1 cellular context compared by ENCODE assay signal in the genomic region with DNA sequence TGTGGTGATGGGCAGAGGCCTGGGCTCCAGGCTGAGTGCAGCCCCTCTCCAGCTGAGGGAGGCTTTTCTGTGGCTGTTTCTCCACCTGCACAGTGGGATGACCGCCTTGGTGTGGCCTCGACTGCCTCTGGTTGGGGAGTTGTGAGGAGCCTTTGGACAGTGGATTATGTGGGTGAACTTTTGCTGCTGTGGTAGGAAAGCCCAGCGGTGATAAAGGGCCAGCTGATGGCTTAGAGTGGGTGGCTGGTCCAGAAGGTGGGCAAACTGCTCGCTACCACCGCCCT.
TF ChIP-seq lines count a peak whose summit lies in the region.

No MANE protein-coding gene starts in this region.

TF ChIP-seq in HepG2, 621 proteins besides CTCF, POLR2A, EP300 and RAD21:
- TF ChIP-seq JUNB (CRISPR knock-in tag; IDR thresholded peaks at IDR 0.05; ENCODE audit: borderline replicate concordance) (no peak), NCOR1 (IDR thresholded peaks at IDR 0.05; ENCODE audit: borderline replicate concordance, low read length) (no peak), ZNF282 (IDR thresholded peaks at IDR 0.05; ENCODE audit: partially characterized antibody) (no peak), ZNF644 (CRISPR knock-in tag; IDR thresholded peaks at IDR 0.05; ENCODE audit: low read depth) (no peak), SMARCC2 (IDR thresholded peaks at IDR 0.05) (no peak), ZC3H13 (CRISPR knock-in tag; IDR thresholded peaks at IDR 0.05) (no peak), ISX (CRISPR knock-in tag; conservative IDR thresholded peaks at IDR 0.05) (no peak), ZBTB42 (CRISPR knock-in tag; IDR thresholded peaks at IDR 0.05) (0 out of 2 replicates have a peak, but pooled peaks have one; percentile 1), ZEB1 (IDR thresholded peaks at IDR 0.05; ENCODE audit: insufficient replicate concordance, low read depth) (peak; percentile 13), TBX3 (IDR thresholded peaks at IDR 0.05; ENCODE audit: borderline replicate concordance) (no peak), PHF21A (CRISPR knock-in tag; IDR thresholded peaks at IDR 0.05) (no peak; the same call in 1 of the 2 replicates), HNRNPL (IDR thresholded peaks at IDR 0.05; ENCODE audit: low read depth, low read length) (no peak), ZNF33A (CRISPR knock-in tag; IDR thresholded peaks at IDR 0.05; ENCODE audit: borderline replicate concordance) (no peak), ZNF12 (CRISPR knock-in tag; IDR thresholded peaks at IDR 0.05) (no peak), ZNF652 (CRISPR knock-in tag; IDR thresholded peaks at IDR 0.05; ENCODE audit: borderline replicate concordance, low read depth) (no peak), RBM39 (IDR thresholded peaks at IDR 0.05; ENCODE audit: low read depth, low read length, poor library complexity, severe bottlenecking) (no peak), ZFP1 (CRISPR knock-in tag; IDR thresholded peaks at IDR 0.05) (no peak), DMAP1 (CRISPR knock-in tag; IDR thresholded peaks at IDR 0.05) (no peak), GATA4 (IDR thresholded peaks at IDR 0.05; ENCODE audit: borderline replicate concordance, low read depth) (no peak), MLLT10 (CRISPR knock-in tag; IDR thresholded peaks at IDR 0.05) (no peak)
- TF ChIP-seq, protein P1, sequence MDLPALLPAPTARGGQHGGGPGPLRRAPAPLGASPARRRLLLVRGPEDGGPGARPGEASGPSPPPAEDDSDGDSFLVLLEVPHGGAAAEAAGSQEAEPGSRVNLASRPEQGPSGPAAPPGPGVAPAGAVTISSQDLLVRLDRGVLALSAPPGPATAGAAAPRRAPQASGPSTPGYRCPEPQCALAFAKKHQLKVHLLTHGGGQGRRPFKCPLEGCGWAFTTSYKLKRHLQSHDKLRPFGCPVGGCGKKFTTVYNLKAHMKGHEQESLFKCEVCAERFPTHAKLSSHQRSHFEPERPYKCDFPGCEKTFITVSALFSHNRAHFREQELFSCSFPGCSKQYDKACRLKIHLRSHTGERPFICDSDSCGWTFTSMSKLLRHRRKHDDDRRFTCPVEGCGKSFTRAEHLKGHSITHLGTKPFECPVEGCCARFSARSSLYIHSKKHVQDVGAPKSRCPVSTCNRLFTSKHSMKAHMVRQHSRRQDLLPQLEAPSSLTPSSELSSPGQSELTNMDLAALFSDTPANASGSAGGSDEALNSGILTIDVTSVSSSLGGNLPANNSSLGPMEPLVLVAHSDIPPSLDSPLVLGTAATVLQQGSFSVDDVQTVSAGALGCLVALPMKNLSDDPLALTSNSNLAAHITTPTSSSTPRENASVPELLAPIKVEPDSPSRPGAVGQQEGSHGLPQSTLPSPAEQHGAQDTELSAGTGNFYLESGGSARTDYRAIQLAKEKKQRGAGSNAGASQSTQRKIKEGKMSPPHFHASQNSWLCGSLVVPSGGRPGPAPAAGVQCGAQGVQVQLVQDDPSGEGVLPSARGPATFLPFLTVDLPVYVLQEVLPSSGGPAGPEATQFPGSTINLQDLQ (CRISPR knock-in tag; IDR thresholded peaks at IDR 0.05): 0 out of 2 replicates have a peak, but pooled peaks have one; percentile 42
- TF ChIP-seq, protein P2, sequence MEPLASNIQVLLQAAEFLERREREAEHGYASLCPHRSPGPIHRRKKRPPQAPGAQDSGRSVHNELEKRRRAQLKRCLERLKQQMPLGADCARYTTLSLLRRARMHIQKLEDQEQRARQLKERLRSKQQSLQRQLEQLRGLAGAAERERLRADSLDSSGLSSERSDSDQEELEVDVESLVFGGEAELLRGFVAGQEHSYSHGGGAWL (CRISPR knock-in tag; IDR thresholded peaks at IDR 0.05): no peak
- TF ChIP-seq, protein P3, sequence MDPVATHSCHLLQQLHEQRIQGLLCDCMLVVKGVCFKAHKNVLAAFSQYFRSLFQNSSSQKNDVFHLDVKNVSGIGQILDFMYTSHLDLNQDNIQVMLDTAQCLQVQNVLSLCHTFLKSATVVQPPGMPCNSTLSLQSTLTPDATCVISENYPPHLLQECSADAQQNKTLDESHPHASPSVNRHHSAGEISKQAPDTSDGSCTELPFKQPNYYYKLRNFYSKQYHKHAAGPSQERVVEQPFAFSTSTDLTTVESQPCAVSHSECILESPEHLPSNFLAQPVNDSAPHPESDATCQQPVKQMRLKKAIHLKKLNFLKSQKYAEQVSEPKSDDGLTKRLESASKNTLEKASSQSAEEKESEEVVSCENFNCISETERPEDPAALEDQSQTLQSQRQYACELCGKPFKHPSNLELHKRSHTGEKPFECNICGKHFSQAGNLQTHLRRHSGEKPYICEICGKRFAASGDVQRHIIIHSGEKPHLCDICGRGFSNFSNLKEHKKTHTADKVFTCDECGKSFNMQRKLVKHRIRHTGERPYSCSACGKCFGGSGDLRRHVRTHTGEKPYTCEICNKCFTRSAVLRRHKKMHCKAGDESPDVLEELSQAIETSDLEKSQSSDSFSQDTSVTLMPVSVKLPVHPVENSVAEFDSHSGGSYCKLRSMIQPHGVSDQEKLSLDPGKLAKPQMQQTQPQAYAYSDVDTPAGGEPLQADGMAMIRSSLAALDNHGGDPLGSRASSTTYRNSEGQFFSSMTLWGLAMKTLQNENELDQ (CRISPR knock-in tag; IDR thresholded peaks at IDR 0.05; ENCODE audit: borderline replicate concordance): no peak
- TF ChIP-seq, protein P4, sequence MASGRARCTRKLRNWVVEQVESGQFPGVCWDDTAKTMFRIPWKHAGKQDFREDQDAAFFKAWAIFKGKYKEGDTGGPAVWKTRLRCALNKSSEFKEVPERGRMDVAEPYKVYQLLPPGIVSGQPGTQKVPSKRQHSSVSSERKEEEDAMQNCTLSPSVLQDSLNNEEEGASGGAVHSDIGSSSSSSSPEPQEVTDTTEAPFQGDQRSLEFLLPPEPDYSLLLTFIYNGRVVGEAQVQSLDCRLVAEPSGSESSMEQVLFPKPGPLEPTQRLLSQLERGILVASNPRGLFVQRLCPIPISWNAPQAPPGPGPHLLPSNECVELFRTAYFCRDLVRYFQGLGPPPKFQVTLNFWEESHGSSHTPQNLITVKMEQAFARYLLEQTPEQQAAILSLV (CRISPR knock-in tag; IDR thresholded peaks at IDR 0.05; ENCODE audit: borderline replicate concordance): no peak
- TF ChIP-seq, protein P5, sequence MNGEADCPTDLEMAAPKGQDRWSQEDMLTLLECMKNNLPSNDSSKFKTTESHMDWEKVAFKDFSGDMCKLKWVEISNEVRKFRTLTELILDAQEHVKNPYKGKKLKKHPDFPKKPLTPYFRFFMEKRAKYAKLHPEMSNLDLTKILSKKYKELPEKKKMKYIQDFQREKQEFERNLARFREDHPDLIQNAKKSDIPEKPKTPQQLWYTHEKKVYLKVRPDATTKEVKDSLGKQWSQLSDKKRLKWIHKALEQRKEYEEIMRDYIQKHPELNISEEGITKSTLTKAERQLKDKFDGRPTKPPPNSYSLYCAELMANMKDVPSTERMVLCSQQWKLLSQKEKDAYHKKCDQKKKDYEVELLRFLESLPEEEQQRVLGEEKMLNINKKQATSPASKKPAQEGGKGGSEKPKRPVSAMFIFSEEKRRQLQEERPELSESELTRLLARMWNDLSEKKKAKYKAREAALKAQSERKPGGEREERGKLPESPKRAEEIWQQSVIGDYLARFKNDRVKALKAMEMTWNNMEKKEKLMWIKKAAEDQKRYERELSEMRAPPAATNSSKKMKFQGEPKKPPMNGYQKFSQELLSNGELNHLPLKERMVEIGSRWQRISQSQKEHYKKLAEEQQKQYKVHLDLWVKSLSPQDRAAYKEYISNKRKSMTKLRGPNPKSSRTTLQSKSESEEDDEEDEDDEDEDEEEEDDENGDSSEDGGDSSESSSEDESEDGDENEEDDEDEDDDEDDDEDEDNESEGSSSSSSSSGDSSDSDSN (CRISPR knock-in tag; IDR thresholded peaks at IDR 0.05): no peak
